ENCODE assay signal across 17 cellular contexts in the genomic region with DNA sequence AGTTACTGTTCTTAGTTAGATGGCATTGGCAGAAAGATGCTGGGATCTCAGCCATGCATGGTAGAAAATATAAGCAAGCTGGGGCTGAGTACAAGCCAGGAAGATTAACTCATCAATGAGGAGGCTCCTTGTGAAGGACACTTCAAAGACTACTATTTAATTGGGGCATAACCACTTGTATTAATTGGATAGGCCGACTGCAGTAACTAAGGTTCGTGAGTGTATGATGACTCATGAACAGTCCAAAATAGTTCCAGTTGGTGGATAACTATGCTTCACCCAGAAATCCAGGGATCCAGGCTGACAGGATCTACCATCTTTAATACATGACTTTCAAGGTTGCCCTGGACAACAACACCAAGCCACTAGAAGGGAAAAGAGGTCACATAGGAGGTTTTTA.
"Had no signal": no experiment of that assay in that cellular context is flagged by ENCODE, and none has a peak within 500 bp of the region (broad histone marks: within the 10 kb centered on the region; RNA-seq: fewer than 3 reads in every experiment).

No MANE protein-coding gene starts in this region.

- H3K4me3 ChIP-seq: esophagus muscularis mucosa, hepatocyte, lung, thyroid gland had no signal

- ATAC-seq: activated CD8-positive, alpha-beta memory T cell treated with anti-CD3 and anti-CD28 coated beads, Interleukin-2, amount 10 ng/mL, durations not matched to agents 7 days and 5 days; T-cell had no signal

- H3K4me2 ChIP-seq: hepatocyte had no signal

- H3K79me2 ChIP-seq: hepatocyte had no signal

- H3K4me1 ChIP-seq: esophagus muscularis mucosa, thyroid gland had no signal

- H3K27ac ChIP-seq: esophagus muscularis mucosa, hepatocyte, thyroid gland had no signal

- DNase-seq: activated CD4-positive, alpha-beta memory T cell treated with anti-CD3 and anti-CD28 coated beads, Interleukin-2, amount 10 ng/mL, durations not matched to agents 7 days and 5 days; activated CD4-positive, alpha-beta T cell treated with anti-CD3 and anti-CD28 coated beads for 48 hours; activated CD4-positive, CD25-positive, alpha-beta regulatory T cell; activated CD8-positive, alpha-beta memory T cell treated with anti-CD3 and anti-CD28 coated beads, Interleukin-2, amount 10 ng/mL, durations not matched to agents 7 days and 5 days; activated naive CD4-positive, alpha-beta T cell treated with Interleukin-2 at 50 U/mL for 16 hours; activated T-cell treated with anti-CD3 and anti-CD28 coated beads, Interleukin-2, amount 50 U/mL, for 1 hour; cerebellar nuclear complex; effector CD8-positive, alpha-beta T cell; nucleus accumbens; retina; stimulated activated CD4-positive, alpha-beta T cell treated with anti-CD3 and anti-CD28 coated beads, Interleukin-2, amount 100 ng/mL, for 24 hours; stimulated activated naive CD4-positive, alpha-beta T cell treated with Interleukin-2 at 50 U/mL for 16 hours; T-cell; thyroid gland had no signal

- H2AFZ ChIP-seq: hepatocyte had no signal

- H3K36me3 ChIP-seq: esophagus muscularis mucosa, thyroid gland had no signal

- H3K9me3 ChIP-seq: esophagus muscularis mucosa, thyroid gland had no signal

- H3K27me3 ChIP-seq: esophagus muscularis mucosa, hepatocyte, thyroid gland had no signal
